In the genomic region with DNA sequence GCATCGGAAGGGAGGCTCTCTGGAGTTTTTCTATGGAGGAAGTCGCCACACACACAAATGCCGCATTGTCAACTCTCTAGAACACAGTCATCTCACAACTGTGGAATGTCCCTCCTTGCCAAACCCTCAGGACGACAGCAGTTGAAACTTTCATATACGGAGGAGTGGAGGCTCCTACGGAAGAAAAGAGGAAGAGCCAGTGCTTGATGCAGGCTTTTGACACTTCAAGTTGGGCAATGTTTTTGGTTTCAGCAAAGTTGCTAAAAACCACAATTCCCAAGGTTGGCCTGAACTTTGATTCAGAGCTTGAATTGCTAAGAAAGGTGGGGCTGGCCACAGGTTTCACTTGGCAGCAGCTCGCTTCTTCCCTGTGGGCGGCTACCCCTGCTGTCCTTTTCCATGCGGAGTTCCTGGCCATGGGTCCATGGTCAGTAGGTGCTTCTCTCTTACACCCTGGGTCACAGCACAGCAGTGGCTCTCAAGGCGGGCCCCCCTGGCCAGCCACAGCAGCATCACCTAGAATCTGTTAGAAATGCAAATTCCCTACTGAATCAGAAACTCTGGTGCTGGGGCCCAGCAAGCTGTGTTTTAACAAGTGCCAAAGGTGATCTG, we compare ENCODE assay signal across 8 cellular contexts.
A peak's percentile ranks its signal among the peaks of the same experiment; 100 is the strongest.
DNase-seq lines count a peak whose midpoint lies in the region; ATAC-seq and TF ChIP-seq lines count a peak whose summit lies in the region.

No MANE protein-coding gene starts in this region.

- no peaks in the 10 kb centered on the region for H3K27me3 ChIP-seq in GM06990 (replicated peaks; ENCODE audit: control insufficient read depth, insufficient read depth, low read length)
- peaks cover 0 to 4% of the 10 kb centered on the region in 2 experiments for H3K27me3 ChIP-seq in mesenchymal stem cell (ENCODE audit: control insufficient read depth in 1 of 2, insufficient read depth in 1 of 2, low read length in 2 of 2)

- H4K91ac ChIP-seq in mesenchymal stem cell (ENCODE audit: low read length) = no peak overlapping the region

- no peak overlapping the region for H3K9ac ChIP-seq in mesenchymal stem cell (ENCODE audit: low read length)

- no peak overlapping the region for H2BK12ac ChIP-seq in mesenchymal stem cell (ENCODE audit: low read length in 2 of 2)

- no peaks in the 10 kb centered on the region for H3K36me3 ChIP-seq in GM06990 (ENCODE audit: control insufficient read depth, insufficient read depth, low read length)
- no peaks in the 10 kb centered on the region for H3K36me3 ChIP-seq in mesenchymal stem cell (ENCODE audit: control insufficient read depth in 1 of 2, insufficient read depth in 2 of 2, low read depth in 1 of 2, low read length in 2 of 2)

- H3K9me3 ChIP-seq in mesenchymal stem cell (ENCODE audit: control insufficient read depth, low read length) = no peaks in the 10 kb centered on the region

- no peak overlapping the region for H4K8ac ChIP-seq in mesenchymal stem cell (ENCODE audit: low read length)

- H3K4me1 ChIP-seq in mesenchymal stem cell (ENCODE audit: control insufficient read depth, insufficient read depth, low read depth, low read length) = no peaks in the 10 kb centered on the region

- H3K4ac ChIP-seq in mesenchymal stem cell (ENCODE audit: low read depth in 1 of 2, low read length in 2 of 2) = no peak overlapping the region

- no peaks in the 10 kb centered on the region for H3K79me1 ChIP-seq in mesenchymal stem cell (replicated peaks; ENCODE audit: low read length, poor library complexity, severe bottlenecking)

- WGBS in mesenchymal stem cell = 79% methylated on average over 10 of the region's 10 CpGs

- H3K27ac ChIP-seq in mesenchymal stem cell (ENCODE audit: low read length, poor library complexity, severe bottlenecking) = no peak overlapping the region

- TF ChIP-seq CTCF in GM06990 (IDR thresholded peaks at IDR 0.05; ENCODE audit: insufficient read depth, low read length, poor library complexity, severe bottlenecking) = no peak
- no peak for TF ChIP-seq CTCF in astrocyte of the cerebellum (IDR thresholded peaks at IDR 0.05; ENCODE audit: low read depth, low read length, missing control alignments)

- H2BK15ac ChIP-seq in mesenchymal stem cell (ENCODE audit: low read depth, poor library complexity, severe bottlenecking) = no peak overlapping the region

- no peak overlapping the region for H3K4me2 ChIP-seq in mesenchymal stem cell (ENCODE audit: low read length, poor library complexity, severe bottlenecking)

- H3K14ac ChIP-seq in mesenchymal stem cell (ENCODE audit: low read length in 2 of 2) = no peak overlapping the region

- H2AFZ ChIP-seq in mesenchymal stem cell (ENCODE audit: low read depth, low read length) = no peak overlapping the region

- H3K4me3 ChIP-seq in GM06990 (replicated peaks; ENCODE audit: low read depth, low read length) (0 out of 2 replicates have a peak overlapping the region, but pooled peaks have one; percentile 19), astrocyte of the cerebellum (ENCODE audit: low read depth, low read length) (no peak overlapping the region), mesenchymal stem cell (ENCODE audit: insufficient read depth in 1 of 2, low read depth in 1 of 2, low read length in 2 of 2) (no peak overlapping the region)

- peak; percentile 79 for ATAC-seq in GM21360 (IDR thresholded peaks at IDR 0.05; ENCODE audit: unreplicated experiment)
- peak; percentile 53 for ATAC-seq in HG03520 (IDR thresholded peaks at IDR 0.05; ENCODE audit: unreplicated experiment)
- ATAC-seq in GM19328 (IDR thresholded peaks at IDR 0.05; ENCODE audit: unreplicated experiment) = no peak

- no peak overlapping the region for H3K18ac ChIP-seq in mesenchymal stem cell (ENCODE audit: low read depth in 1 of 2, low read length in 2 of 2)

- no peak overlapping the region for H2AK5ac ChIP-seq in mesenchymal stem cell (ENCODE audit: low read length, severe bottlenecking)

- H2BK5ac ChIP-seq in mesenchymal stem cell (ENCODE audit: low read depth, low read length, poor library complexity, severe bottlenecking) = no peak overlapping the region

- DNase-seq in GM06990 (ENCODE audit: extremely low read depth, insufficient read length) = peak; percentile 70
- DNase-seq in astrocyte of the cerebellum (ENCODE audit: low read depth) = peak; percentile 16
- peak; percentile 68 for DNase-seq in stimulated activated CD8-positive, alpha-beta memory T cell treated with anti-CD3 and anti-CD28 coated beads, Interleukin-4, amount 100 ng/mL, for 48 hours
- no peak for DNase-seq in activated CD4-positive, CD25-positive, alpha-beta regulatory T cell treated with anti-CD3 and anti-CD28 coated beads, Interleukin-2, amount 50 U/mL, for 72 hours
- DNase-seq in mesenchymal stem cell = no peak

- in situ Hi-C loops in astrocyte of the cerebellum (cut with HindIII; ENCODE audit: low sequenced_read_pairs) = no loop called here

- H2BK120ac ChIP-seq in mesenchymal stem cell (ENCODE audit: low read depth, low read length) = no peak overlapping the region

- H3K23ac ChIP-seq in mesenchymal stem cell (ENCODE audit: low read length in 2 of 2) = no peak overlapping the region

Comparison
In these comparisons a context has a peak if more than half of its experiments do, and no peak if none do; other contexts are left out.
1. DNase-seq: peak in GM06990 (single experiment), astrocyte of the cerebellum (single experiment) and stimulated activated CD8-positive, alpha-beta memory T cell treated with anti-CD3 and anti-CD28 coated beads, Interleukin-4, amount 100 ng/mL, for 48 hours (single experiment); none in activated CD4-positive, CD25-positive, alpha-beta regulatory T cell treated with anti-CD3 and anti-CD28 coated beads, Interleukin-2, amount 50 U/mL, for 72 hours (single experiment) and mesenchymal stem cell (single experiment).